8 cellular contexts compared by ENCODE assay signal in genomic region chr11:117946842-117947526, GRCh38. TPM values are rescaled to one million over a fixed set of nuclear protein-coding genes. Genes with fewer than 3 reads are reported as not detected.
DNase-seq lines count a peak whose midpoint lies in the region; ATAC-seq, FAIRE-seq and TF ChIP-seq lines count a peak whose summit lies in the region.

No MANE protein-coding gene starts in this region.

- no peak overlapping the region for H3K4me2 ChIP-seq in H1 (ENCODE audit: insufficient read depth in 1 of 2, low read depth in 2 of 2, low read length in 2 of 2)

- H3K56ac ChIP-seq in H1 (replicated peaks; ENCODE audit: insufficient read length, low read depth, low read length) = no peak overlapping the region

- no peak overlapping the region for H4K8ac ChIP-seq in H1 (ENCODE audit: extremely low read depth, insufficient read depth, low read length)

- TF ChIP-seq EP300 in H1 (IDR thresholded peaks at IDR 0.05; ENCODE audit: borderline replicate concordance in 1 of 2, low read depth in 2 of 2, low read length in 2 of 2) = 0 out of 3 replicates have a peak, but pooled peaks of 1 of the 2 experiments have one; percentile 9

- no peak overlapping the region for H3K23ac ChIP-seq in H1 (ENCODE audit: insufficient read length)

- H3K9me3 ChIP-seq in H1 (ENCODE audit: insufficient read depth in 2 of 2, low read depth in 1 of 2, low read length in 1 of 2) = no peaks in the 10 kb centered on the region

- no peak overlapping the region for H3K14ac ChIP-seq in H1 (ENCODE audit: insufficient read length)

- H2BK20ac ChIP-seq in H1 (ENCODE audit: low read length) = no peak overlapping the region

- WGBS in H1 (ENCODE audit: extremely low coverage in 1 of 2, insufficient coverage in 1 of 2, insufficient read length in 1 of 2, insufficient replicate concordance in 2 of 2, low coverage in 1 of 2, low lambda C conversion rate in 2 of 2, missing lambda C conversion rate in 1 of 2), 2 experiments = 57% methylated on average over 7 of the region's 7 CpGs; no CpG with 5 or more reads in 1 of the 2 experiments

- 0 out of 7 replicates have a peak, but pooled peaks cover 0 to 2% (median 0%) of the 10 kb centered on the region in 4 experiments for H3K4me1 ChIP-seq in H1 (replicated peaks in 1 of 4; ENCODE audit: control insufficient read depth in 3 of 4, insufficient read depth in 4 of 4, low read length in 3 of 4)

- peak; percentile 74 for DNase-seq in GDM1 (lab: John Stamatoyannopoulos, UW)
- DNase-seq in HTR-8/SVneo (ENCODE audit: insufficient read length, low spot score) = peak; percentile 94
- peak; percentile 74 for DNase-seq in NK-92 treated with Interleukin-12 subunit alpha and Interleukin-12 subunit beta, amount 100 ng/mL, for 24 hours (lab: John Stamatoyannopoulos, UW)
- DNase-seq in activated CD8-positive, alpha-beta memory T cell treated with anti-CD3 and anti-CD28 coated beads for 1 hour (ENCODE audit: extremely low read depth in 1 of 2, low read depth in 1 of 2) = peak; percentile 52 to 76
- peak; percentile 81 to 99 for DNase-seq in H1 (ENCODE audit: low read depth in 1 of 2, low spot score in 2 of 2)
- peak; percentile 95 for DNase-seq in mesenteric fat pad (ENCODE audit: low spot score)
- DNase-seq in stimulated activated CD8-positive, alpha-beta memory T cell treated with anti-CD3 and anti-CD28 coated beads, Interleukin-2, amount 100 ng/mL, for 48 hours (ENCODE audit: low read depth in 2 of 2) = peak; percentile 73 to 87

- no peak overlapping the region for H4K91ac ChIP-seq in H1 (replicated peaks; ENCODE audit: insufficient read length, low read length)

- H2BK5ac ChIP-seq in H1 (ENCODE audit: low read depth, low read length) = no peak overlapping the region

- H3K27ac ChIP-seq in H1 (ENCODE audit: low read depth, low read length) = no peak overlapping the region

- H3K23me2 ChIP-seq in H1 (ENCODE audit: low read depth, low read length) = no peaks in the 10 kb centered on the region

- no peak overlapping the region for H3K4ac ChIP-seq in H1 (replicated peaks; ENCODE audit: insufficient read length, low read depth, low read length)

- peak; percentile 98 to 99 for TF ChIP-seq RAD21 in H1 (IDR thresholded peaks at IDR 0.05 in 1 of 2, conservative IDR thresholded peaks at IDR 0.05 in 1 of 2; ENCODE audit: low read depth in 2 of 2, low read length in 2 of 2)

- TF ChIP-seq CTCF in H1 (IDR thresholded peaks at IDR 0.05; ENCODE audit: control extremely low read depth in 1 of 3, insufficient read depth in 1 of 3, low read depth in 1 of 3, low read length in 3 of 3) = peak; percentile 87 to 98 (median 98)

- POLR2A ChIA-PET in H1 (lab: Charles Lee; ENCODE audit: partially characterized antibody) = interaction anchor here (0.6 to 1.3 kb wide), 5 partner anchors 15 to 124 kb away, joined by 3 to 4 read pairs (median 3); partner anchors contain the start of gene FXYD6

- no peak overlapping the region for H2BK120ac ChIP-seq in H1 (replicated peaks; ENCODE audit: low read depth, low read length)

- no peaks in the 10 kb centered on the region for H3K27me3 ChIP-seq in H1 (replicated peaks in 1 of 4; ENCODE audit: control insufficient read depth in 3 of 4, extremely low read depth in 1 of 4, insufficient read depth in 3 of 4, low read length in 3 of 4)

- no peak overlapping the region for H3K4me3 ChIP-seq in H1 (ENCODE audit: extremely low read depth in 1 of 4, insufficient read depth in 2 of 4, low read depth in 3 of 4, low read length in 4 of 4)

- no peaks in the 10 kb centered on the region for H3K79me2 ChIP-seq in H1 (ENCODE audit: control insufficient read depth in 1 of 2, insufficient read depth in 2 of 2, low read length in 2 of 2)

- CTCF ChIA-PET in H1 (lab: Charles Lee; ENCODE audit: partially characterized antibody) = interaction anchor here (0.6 to 12.4 kb wide), 84 partner anchors 8 to 887 kb away, joined by 3 to 173 read pairs (median 5); partner anchors contain the start of genes FXYD2, FXYD6, TMPRSS13 and TMPRSS4

- no peaks in the 10 kb centered on the region for H3K36me3 ChIP-seq in H1 (ENCODE audit: control insufficient read depth in 2 of 4, insufficient read depth in 4 of 4, low read length in 3 of 4)

- no peaks in the 10 kb centered on the region for H4K20me1 ChIP-seq in H1 (replicated peaks in 1 of 2; ENCODE audit: control insufficient read depth in 1 of 2, insufficient read depth in 2 of 2, low read length in 2 of 2)

- no peak for ATAC-seq in GM21515 (IDR thresholded peaks at IDR 0.05; ENCODE audit: unreplicated experiment)

- H2AK5ac ChIP-seq in H1 (ENCODE audit: low read depth, low read length) = no peak overlapping the region

- H3K79me1 ChIP-seq in H1 (ENCODE audit: low read depth, low read length) = no peaks in the 10 kb centered on the region; the same call in 1 of the 2 replicates

- H3K18ac ChIP-seq in H1 (ENCODE audit: extremely low read depth, low read length) = no peak overlapping the region

- H2BK15ac ChIP-seq in H1 (ENCODE audit: low read length) = no peak overlapping the region

- H4K5ac ChIP-seq in H1 (ENCODE audit: insufficient read length, low read depth, low read length) = no peak overlapping the region

- H2BK12ac ChIP-seq in H1 (ENCODE audit: low read depth, low read length) = 0 out of 2 replicates have a peak overlapping the region, but pooled peaks have one; percentile 28

- FAIRE-seq in HTR-8/SVneo (lab: Jason Lieb, UNC) = peak; percentile 60
- peak; percentile 48 for FAIRE-seq in H1 (lab: Jason Lieb, UNC)

- no peak overlapping the region for H3K9ac ChIP-seq in H1 (replicated peaks in 1 of 4; ENCODE audit: extremely low read depth in 1 of 4, low read depth in 3 of 4, low read length in 3 of 4)

- no peak overlapping the region for H2AFZ ChIP-seq in H1 (ENCODE audit: low read length)

- TF ChIP-seq POLR2A in H1 (IDR thresholded peaks at IDR 0.05; ENCODE audit: control extremely low read depth in 1 of 2, low read depth in 2 of 2, low read length in 2 of 2) = no peak

TF ChIP-seq in H1, 55 proteins besides CTCF, POLR2A, EP300 and RAD21 (continues in another document):
- TF ChIP-seq CTBP2 (IDR thresholded peaks at IDR 0.05; ENCODE audit: borderline replicate concordance, insufficient read depth, insufficient read length, low read length) (no peak), CHD1 (IDR thresholded peaks at IDR 0.05; ENCODE audit: low read depth, low read length) (no peak), ASH2L (IDR thresholded peaks at IDR 0.05; ENCODE audit: low read length) (no peak), SIRT6 (IDR thresholded peaks at IDR 0.05; ENCODE audit: low read length) (no peak), NANOG (IDR thresholded peaks at IDR 0.05; ENCODE audit: insufficient read depth, low read depth, low read length, poor library complexity, severe bottlenecking) (no peak), SP1 (IDR thresholded peaks at IDR 0.05; ENCODE audit: low read depth, low read length) (no peak), SAP30 (IDR thresholded peaks at IDR 0.05; ENCODE audit: insufficient read depth, insufficient replicate concordance, low read length) (no peak), SIX5 (IDR thresholded peaks at IDR 0.05; ENCODE audit: low read depth, low read length) (no peak), ATF3 (IDR thresholded peaks at IDR 0.05; ENCODE audit: insufficient read depth, low read depth, low read length) (no peak), POU5F1 (IDR thresholded peaks at IDR 0.05; ENCODE audit: low read depth, low read length) (no peak), PHF8 (conservative IDR thresholded peaks at IDR 0.05; ENCODE audit: low read depth, low read length) (no peak), EGR1 (IDR thresholded peaks at IDR 0.05; ENCODE audit: borderline replicate concordance, low read depth, low read length) (no peak), SP4 (IDR thresholded peaks at IDR 0.05; ENCODE audit: low read length) (no peak), POLR2AphosphoS5 (IDR thresholded peaks at IDR 0.05; ENCODE audit: low read depth, low read length) (no peak), CBX5 (IDR thresholded peaks at IDR 0.05; ENCODE audit: low read depth, low read length) (no peak), E2F6 (IDR thresholded peaks at IDR 0.05) (no peak), JUN (IDR thresholded peaks at IDR 0.05; ENCODE audit: low read depth, low read length) (peak; percentile 41; the same call in 1 of the 2 replicates), RBBP5 (IDR thresholded peaks at IDR 0.05; ENCODE audit: borderline replicate concordance, low read depth, low read length) (no peak)

RNA-seq across cellular contexts. Expression of gene TMPRSS13, which starts 17.8 kb away (rescaled TPM):
- 0.29 and 0.61 TPM in 2 replicates for total RNA-seq in H1 (2021; fragmentation: NEBNext Ultra II Directional; extraction: Animal tissue kit (Norgen Biotek cat#: 25700))
- 0.79 and 1.0 TPM in 2 replicates for polyA plus RNA-seq in H1 (2011; rRNA removed)
- polyA plus RNA-seq in H1 (2011; cell fraction: cytosol; rRNA removed) = 0.88 TPM
- polyA plus RNA-seq in H1 (2011; cell fraction: nucleus; rRNA removed) = 1.5 TPM
- polyA plus RNA-seq in H1 (2012, experiment 1 of 2) = 0.26 to 0.66 TPM (median 0.36 TPM) in 4 replicates
- polyA plus RNA-seq in H1 (2012, experiment 2 of 2) = 0.52 TPM
- 0.32 TPM for polyA plus RNA-seq in H1 (2013, experiment 1 of 2)
- 0.40 TPM for polyA plus RNA-seq in H1 (2013, experiment 2 of 2)
- polyA minus RNA-seq in H1 (2011; rRNA and poly(A)+ RNA removed) = 0.54 and 0.98 TPM in 2 replicates
- 0.73 TPM for polyA minus RNA-seq in H1 (2011; cell fraction: cytosol; rRNA and poly(A)+ RNA removed)
- polyA minus RNA-seq in H1 (2011; cell fraction: nucleus; rRNA and poly(A)+ RNA removed) = 1.3 TPM
- 0.39 TPM for total RNA-seq in mesenteric fat pad

RNA-seq across cellular contexts. Expression of gene IL10RA, which starts 39.2 kb away (rescaled TPM):
- 0.11 and 0.31 TPM in 2 replicates for total RNA-seq in H1 (2021; fragmentation: NEBNext Ultra II Directional; extraction: Animal tissue kit (Norgen Biotek cat#: 25700))
- 0.05 and 0.16 TPM in 2 replicates for polyA plus RNA-seq in H1 (2011; rRNA removed)
- 0.06 TPM for polyA plus RNA-seq in H1 (2011; cell fraction: cytosol; rRNA removed)
- 0.66 TPM for polyA plus RNA-seq in H1 (2011; cell fraction: nucleus; rRNA removed)
- polyA plus RNA-seq in H1 (2012, experiment 1 of 2) = 0.05 TPM in 1 of 4 replicates, not detected in the others
- polyA plus RNA-seq in H1 (2012, experiment 2 of 2) = 0.09 TPM
- 0.14 TPM for polyA plus RNA-seq in H1 (2013, experiment 1 of 2)
- polyA plus RNA-seq in H1 (2013, experiment 2 of 2) = 0.15 TPM
- polyA minus RNA-seq in H1 (2011; rRNA and poly(A)+ RNA removed) = 0.09 TPM in 1 of 2 replicates, not detected in the other
- not detected for polyA minus RNA-seq in H1 (2011; cell fraction: cytosol; rRNA and poly(A)+ RNA removed)
- 0.40 TPM for polyA minus RNA-seq in H1 (2011; cell fraction: nucleus; rRNA and poly(A)+ RNA removed)
- 32.1 TPM for total RNA-seq in mesenteric fat pad

Comparison
In these comparisons a context has a peak if more than half of its experiments do, and no peak if none do; other contexts are left out.
1. RNA of gene IL10RA, which starts 39.2 kb away (total RNA-seq): 32.1 TPM in mesenteric fat pad (single experiment); 0.11 to 0.31 TPM in H1; every median in the first group is over 10 times any median in the second.
2. Peak in every context shown above with its lines, with median percentiles within 50 percentile points of each other: DNase-seq.